ENCODE assay signal across 24 cellular contexts in genomic region chr5:19496056-19496455, GRCh38.
DNase-seq lines count a peak whose midpoint lies in the region; ATAC-seq, FAIRE-seq and TF ChIP-seq lines count a peak whose summit lies in the region.
"Had no signal": no experiment of that assay in that cellular context is flagged by ENCODE, and none has a peak within 500 bp of the region (broad histone marks: within the 10 kb centered on the region; RNA-seq: fewer than 3 reads in every experiment).

No MANE protein-coding gene starts in this region.

- ATAC-seq in A549: no peak
- ATAC-seq in HG03520 (IDR thresholded peaks at IDR 0.05; ENCODE audit: unreplicated experiment): no peak
- ATAC-seq: activated CD8-positive, alpha-beta memory T cell treated with anti-CD3 and anti-CD28 coated beads, Interleukin-2, amount 10 ng/mL, durations not matched to agents 7 days and 5 days; T-helper 17 cell had no signal

- TF ChIP-seq EP300 in A549 (IDR thresholded peaks at IDR 0.05): no peak

- DNase-seq in A549 (ENCODE audit: low read depth in 1 of 2, low spot score in 1 of 2) (no peak), M059J (ENCODE audit: low read depth) (peak; percentile 60), amniotic stem cell (lab: John Stamatoyannopoulos, UW) (peak; percentile 5), keratinocyte (ENCODE audit: low read depth, low spot score) (no peak), HT-29 (ENCODE audit: low spot score) (no peak), NCI-H2227 treated with DMSO at 0.1 percent for 48 hours (lab: John Stamatoyannopoulos, UW) (no peak), adrenal gland (no peak)
- DNase-seq: ACHN; activated CD4-positive, alpha-beta T cell treated with anti-CD3 and anti-CD28 coated beads, Interleukin-2, amount 10 ng/mL, durations not matched to agents 7 days and 5 days; activated CD8-positive, alpha-beta memory T cell treated with anti-CD3 and anti-CD28 coated beads, Interleukin-2, amount 10 ng/mL, durations not matched to agents 7 days and 5 days; activated naive CD4-positive, alpha-beta T cell treated with anti-CD3 and anti-CD28 coated beads, Interleukin-2, amount 10 ng/mL, durations not matched to agents 7 days and 5 days; effector CD8-positive, alpha-beta T cell; MV-4-11; NCI-H187; NCI-H69; stimulated activated CD8-positive, alpha-beta memory T cell treated with anti-CD3 and anti-CD28 coated beads, Interleukin-4, amount 100 ng/mL, for 48 hours; T-helper 17 cell had no signal

- no peaks in the 10 kb centered on the region for H4K20me1 ChIP-seq in keratinocyte (ENCODE audit: control insufficient read depth, extremely low read depth, insufficient read depth, low read length)
- H4K20me1 ChIP-seq: BLaER1 had no signal

- H3K4me2 ChIP-seq in A549 (0 out of 3 replicates have a peak overlapping the region, but pooled peaks have one; percentile 22), keratinocyte (ENCODE audit: control insufficient read depth, extremely low read depth, insufficient read depth, low read depth, low read length) (no peak overlapping the region)
- H3K4me2 ChIP-seq: BLaER1 had no signal

- H3K36me3 ChIP-seq in keratinocyte (ENCODE audit: control insufficient read depth in 2 of 2, extremely low read depth in 1 of 2, insufficient read depth in 2 of 2, low read length in 2 of 2): no peaks in the 10 kb centered on the region
- H3K36me3 ChIP-seq in adrenal gland (replicated peaks in 1 of 2): no peaks in the 10 kb centered on the region
- H3K36me3 ChIP-seq: ascending aorta, BLaER1, esophagus muscularis mucosa, HAP-1, right atrium auricular region had no signal

- TF ChIP-seq RAD21 in A549 (conservative IDR thresholded peaks at IDR 0.05 in 1 of 2, IDR thresholded peaks at IDR 0.05 in 1 of 2): no peak

- H3K4me1 ChIP-seq in A549 (no peaks in the 10 kb centered on the region), keratinocyte (ENCODE audit: control insufficient read depth, extremely low read depth, insufficient read depth, low read length) (peaks cover 3% of the 10 kb centered on the region), adrenal gland (replicated peaks in 1 of 2) (no peaks in the 10 kb centered on the region)
- H3K4me1 ChIP-seq: ascending aorta, BLaER1, esophagus muscularis mucosa, HAP-1, right atrium auricular region had no signal

- no peak overlapping the region for H3K27ac ChIP-seq in A549
- H3K27ac ChIP-seq in keratinocyte (ENCODE audit: control insufficient read depth, insufficient read depth, low read length): no peak overlapping the region
- no peak overlapping the region for H3K27ac ChIP-seq in adrenal gland
- H3K27ac ChIP-seq: ascending aorta, BLaER1, esophagus muscularis mucosa, right atrium auricular region had no signal

- H3K4me3 ChIP-seq in A549 (no peak overlapping the region), keratinocyte (ENCODE audit: control insufficient read depth in 2 of 3, extremely low read depth in 1 of 3, insufficient read depth in 2 of 3, low read depth in 1 of 3, low read length in 3 of 3) (no peak overlapping the region), adrenal gland (no peak overlapping the region)
- H3K4me3 ChIP-seq: ascending aorta, BLaER1, esophagus muscularis mucosa, HAP-1, right atrium auricular region had no signal

- no peak overlapping the region for H3K9ac ChIP-seq in keratinocyte (ENCODE audit: control insufficient read depth, extremely low read depth, insufficient read depth, low read length)
- H3K9ac ChIP-seq: BLaER1 had no signal

- FAIRE-seq in A549 (lab: Jason Lieb, UNC) (no peak), keratinocyte (lab: Jason Lieb, UNC) (no peak)
- FAIRE-seq: GM18507 had no signal

- no peak for TF ChIP-seq CTCF in A549 (IDR thresholded peaks at IDR 0.05)
- TF ChIP-seq CTCF in keratinocyte (optimal IDR thresholded peaks at IDR 0.05 in 1 of 3, IDR thresholded peaks at IDR 0.05 in 1 of 3, conservative IDR thresholded peaks at IDR 0.05 in 1 of 3; ENCODE audit: extremely low read depth in 1 of 3, insufficient read depth in 2 of 3, low read length in 3 of 3): no peak
- no peak for TF ChIP-seq CTCF in adrenal gland (IDR thresholded peaks at IDR 0.05)

- POLR2A ChIA-PET in A549 (lab: Yijun Ruan, JAX): no interaction called here

- WGBS in A549 (ENCODE audit: missing lambda C conversion rate): 41% methylated on average over 2 of the region's 2 CpGs
- 75 to 86% (median 80%) methylated on average over 2 of the region's 2 CpGs for WGBS in adrenal gland, 4 donors

- no peaks in the 10 kb centered on the region for H3K9me3 ChIP-seq in A549
- no peaks in the 10 kb centered on the region for H3K9me3 ChIP-seq in keratinocyte (ENCODE audit: control insufficient read depth, low read depth, low read length)
- no peaks in the 10 kb centered on the region for H3K9me3 ChIP-seq in adrenal gland (replicated peaks in 1 of 3)
- H3K9me3 ChIP-seq: ascending aorta, BLaER1, esophagus muscularis mucosa, HAP-1, right atrium auricular region had no signal

- H3K27me3 ChIP-seq in keratinocyte (ENCODE audit: control insufficient read depth, extremely low read depth, insufficient read depth, low read length): no peaks in the 10 kb centered on the region
- H3K27me3 ChIP-seq in adrenal gland: no peaks in the 10 kb centered on the region
- H3K27me3 ChIP-seq: ascending aorta, BLaER1, esophagus muscularis mucosa, right atrium auricular region had no signal

- peak overlapping the region; percentile 1 for H2AFZ ChIP-seq in keratinocyte (ENCODE audit: control insufficient read depth, low read length)

- no peaks in the 10 kb centered on the region for H3K79me2 ChIP-seq in keratinocyte (ENCODE audit: control insufficient read depth, insufficient read depth, low read length)

- dilution Hi-C loops in keratinocyte (cut with MboI; ENCODE audit: extremely low pct_ligation_motif_present, low sequenced_read_pairs): no loop called here

- no peaks in the 10 kb centered on the region for H3K9me1 ChIP-seq in keratinocyte (ENCODE audit: control insufficient read depth, extremely low read depth, insufficient read depth, low read length)

- intact Hi-C loops in adrenal gland (cut with DNase I): no loop called here

- no peak for TF ChIP-seq POLR2A in A549 (IDR thresholded peaks at IDR 0.05; ENCODE audit: low read length)
- TF ChIP-seq POLR2A in adrenal gland (IDR thresholded peaks at IDR 0.05): no peak

- CTCF ChIA-PET in A549 (lab: Yijun Ruan, JAX): no interaction called here

TF ChIP-seq in A549, 52 proteins besides CTCF, POLR2A, EP300 and RAD21:
- TF ChIP-seq ZC3H11A (IDR thresholded peaks at IDR 0.05) (no peak), ZFP36 (IDR thresholded peaks at IDR 0.05; ENCODE audit: borderline replicate concordance, partially characterized antibody) (no peak), MAFK (IDR thresholded peaks at IDR 0.05; ENCODE audit: partially characterized antibody) (no peak), E2F6 (IDR thresholded peaks at IDR 0.05; ENCODE audit: borderline replicate concordance, low read depth) (no peak), USF2 (IDR thresholded peaks at IDR 0.05) (no peak), RARB (CRISPR knock-in tag; IDR thresholded peaks at IDR 0.05) (no peak), PBX3 (IDR thresholded peaks at IDR 0.05) (no peak), FOSL2 (IDR thresholded peaks at IDR 0.05) (no peak), FOSL2 (CRISPR knock-in tag; IDR thresholded peaks at IDR 0.05) (no peak), GATA3 (IDR thresholded peaks at IDR 0.05; ENCODE audit: borderline replicate concordance) (no peak), HDAC2 (IDR thresholded peaks at IDR 0.05) (no peak), BHLHE40 (IDR thresholded peaks at IDR 0.05; ENCODE audit: low read depth, low read length) (no peak), CHD2 (IDR thresholded peaks at IDR 0.05; ENCODE audit: low read length, partially characterized antibody) (no peak), ZNF302 (CRISPR knock-in tag; IDR thresholded peaks at IDR 0.05) (no peak)

Comparison
In these comparisons a context has a peak if more than half of its experiments do, and no peak if none do; other contexts are left out.
1. DNase-seq: peak in M059J (single experiment) and amniotic stem cell (single experiment); none in A549 (0 of 2), keratinocyte (single experiment), HT-29 (single experiment), NCI-H2227 treated with DMSO at 0.1 percent for 48 hours (single experiment) and adrenal gland (0 of 7).